1 cellular context compared by ENCODE assay signal in the genomic region with DNA sequence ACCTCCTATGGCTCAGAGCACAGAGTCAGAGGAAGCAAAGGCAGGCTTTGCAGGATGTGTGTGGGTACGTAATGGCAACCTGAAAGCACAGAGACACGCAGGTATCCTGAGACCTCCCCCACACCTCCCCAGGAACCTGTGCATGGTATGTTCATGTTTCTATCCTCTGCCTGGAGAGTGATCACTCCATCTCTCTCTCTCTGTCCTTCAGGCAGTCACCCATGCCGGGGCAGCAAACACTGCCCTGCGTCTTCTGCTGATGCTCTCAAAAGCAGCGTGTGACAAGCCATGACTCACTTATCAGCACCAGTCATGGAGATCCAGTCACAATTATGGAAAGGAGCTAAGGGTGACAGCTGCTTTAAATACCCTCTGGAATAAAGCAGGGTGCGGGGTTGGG.
A peak's percentile ranks its signal among the peaks of the same experiment; 100 is the strongest.
TF ChIP-seq lines count a peak whose summit lies in the region.

No MANE protein-coding gene starts in this region.

TF ChIP-seq in K562, 482 proteins besides CTCF, POLR2A, EP300 and RAD21:
- TF ChIP-seq, protein P1, sequence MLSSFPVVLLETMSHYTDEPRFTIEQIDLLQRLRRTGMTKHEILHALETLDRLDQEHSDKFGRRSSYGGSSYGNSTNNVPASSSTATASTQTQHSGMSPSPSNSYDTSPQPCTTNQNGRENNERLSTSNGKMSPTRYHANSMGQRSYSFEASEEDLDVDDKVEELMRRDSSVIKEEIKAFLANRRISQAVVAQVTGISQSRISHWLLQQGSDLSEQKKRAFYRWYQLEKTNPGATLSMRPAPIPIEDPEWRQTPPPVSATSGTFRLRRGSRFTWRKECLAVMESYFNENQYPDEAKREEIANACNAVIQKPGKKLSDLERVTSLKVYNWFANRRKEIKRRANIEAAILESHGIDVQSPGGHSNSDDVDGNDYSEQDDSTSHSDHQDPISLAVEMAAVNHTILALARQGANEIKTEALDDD (IDR thresholded peaks at IDR 0.05): no peak
- TF ChIP-seq SRSF7 (optimal IDR thresholded peaks at IDR 0.05; ENCODE audit: low read depth, low read length) (no peak), CREBBP (IDR thresholded peaks at IDR 0.05; ENCODE audit: low read depth, low read length) (no peak), POLR2B (IDR thresholded peaks at IDR 0.05; ENCODE audit: low read depth, partially characterized antibody) (no peak), FOSL1 (tag; conservative IDR thresholded peaks at IDR 0.05) (peak; percentile 29; the same call in 1 of the 2 replicates)
TF ChIP-seq in K562: peak in this region for 1.
